In genomic region chr18:62445386-62445917, GRCh38 we compare ENCODE assay signal across 13 cellular contexts.
DNase-seq lines count a peak whose midpoint lies in the region; ATAC-seq, FAIRE-seq and TF ChIP-seq lines count a peak whose summit lies in the region.
"Had no signal": no experiment of that assay in that cellular context is flagged by ENCODE, and none has a peak within 500 bp of the region (broad histone marks: within the 10 kb centered on the region; RNA-seq: fewer than 3 reads in every experiment).

No MANE protein-coding gene starts in this region.

- H4K20me1 ChIP-seq in keratinocyte (ENCODE audit: control insufficient read depth, extremely low read depth, insufficient read depth, low read length) = no peaks in the 10 kb centered on the region

- dilution Hi-C loops in keratinocyte (cut with MboI; ENCODE audit: extremely low pct_ligation_motif_present, low sequenced_read_pairs) = no loop called here

- no peaks in the 10 kb centered on the region for H3K9me1 ChIP-seq in keratinocyte (ENCODE audit: control insufficient read depth, extremely low read depth, insufficient read depth, low read length)

- no peaks in the 10 kb centered on the region for H3K36me3 ChIP-seq in keratinocyte (ENCODE audit: control insufficient read depth in 2 of 2, extremely low read depth in 1 of 2, insufficient read depth in 2 of 2, low read length in 2 of 2)
- H3K36me3 ChIP-seq: left lung had no signal

- no peak overlapping the region for H2AFZ ChIP-seq in keratinocyte (ENCODE audit: control insufficient read depth, low read length)

- peaks cover 29% of the 10 kb centered on the region for H3K4me1 ChIP-seq in keratinocyte (ENCODE audit: control insufficient read depth, extremely low read depth, insufficient read depth, low read length)

- H3K9me3 Mint-ChIP-seq in activated T-cell treated with anti-CD3 and anti-CD28 coated beads, Interleukin-2, amount 50 U/mL, for 72 hours = no peaks in the 10 kb centered on the region
- H3K9me3 Mint-ChIP-seq: activated naive CD4-positive, alpha-beta T cell treated with anti-CD3 and anti-CD28 coated beads, Interleukin-2, amount 50 U/mL, for 72 hours; HFFc6 had no signal

- peak overlapping the region in 1 of 2 donors; percentile 43 for H3K4me3 Mint-ChIP-seq in activated T-cell treated with anti-CD3 and anti-CD28 coated beads, Interleukin-2, amount 50 U/mL, for 72 hours
- H3K4me3 Mint-ChIP-seq: HFFc6 had no signal

- TF ChIP-seq CTCF in keratinocyte (optimal IDR thresholded peaks at IDR 0.05 in 1 of 3, IDR thresholded peaks at IDR 0.05 in 1 of 3, conservative IDR thresholded peaks at IDR 0.05 in 1 of 3; ENCODE audit: extremely low read depth in 1 of 3, insufficient read depth in 2 of 3, low read length in 3 of 3) = no peak

- ATAC-seq in activated T-cell treated with anti-CD3 and anti-CD28 coated beads, Interleukin-2, amount 50 U/mL, for 72 hours (replicated peaks in 1 of 2) = peak; percentile 85 to 96
- peak; percentile 51 for ATAC-seq in GM21737 (IDR thresholded peaks at IDR 0.05; ENCODE audit: unreplicated experiment)
- ATAC-seq: left lung, Right ventricle myocardium inferior had no signal

- H3K27ac ChIP-seq in keratinocyte (ENCODE audit: control insufficient read depth, insufficient read depth, low read length) = peak overlapping the region; percentile 49
- H3K27ac ChIP-seq: left lung had no signal

- peaks cover under 1% of the 10 kb centered on the region for H3K4me1 Mint-ChIP-seq in activated T-cell treated with anti-CD3 and anti-CD28 coated beads, Interleukin-2, amount 50 U/mL, for 72 hours (ENCODE audit: low read depth)

- peaks cover 4% of the 10 kb centered on the region in 2 donors for H3K36me3 Mint-ChIP-seq in activated T-cell treated with anti-CD3 and anti-CD28 coated beads, Interleukin-2, amount 50 U/mL, for 72 hours (ENCODE audit: insufficient read depth in 2 of 2)
- H3K36me3 Mint-ChIP-seq: activated naive CD4-positive, alpha-beta T cell treated with anti-CD3 and anti-CD28 coated beads, Interleukin-2, amount 50 U/mL, for 72 hours had no signal

- peak; percentile 19 to 34 for DNase-seq in activated T-cell treated with anti-CD3 and anti-CD28 coated beads, Interleukin-2, amount 50 U/mL, for 72 hours
- DNase-seq in activated T-cell treated with anti-CD3 and anti-CD28 coated beads, Interleukin-2, amount 50 U/mL, for 1 hour = no peak
- DNase-seq in NCI-H1417 treated with DMSO at 0.1 percent for 48 hours (lab: John Stamatoyannopoulos, UW) (peak; percentile 100), keratinocyte (ENCODE audit: low read depth, low spot score) (no peak), mesenteric fat pad (ENCODE audit: low spot score) (no peak), middle frontal gyrus (ENCODE audit: extremely low spot score, low spot score) (no peak)
- DNase-seq in effector CD8-positive, alpha-beta T cell (lab: John Stamatoyannopoulos, UW) = no peak
- DNase-seq: HFFc6, left lung, NCI-H1694 treated with DMSO at 0.1 percent for 48 hours had no signal

- H3K27me3 ChIP-seq in keratinocyte (ENCODE audit: control insufficient read depth, extremely low read depth, insufficient read depth, low read length) = peaks cover 4% of the 10 kb centered on the region
- H3K27me3 ChIP-seq: left lung had no signal

- H3K4me3 ChIP-seq in keratinocyte (ENCODE audit: control insufficient read depth in 2 of 3, extremely low read depth in 1 of 3, insufficient read depth in 2 of 3, low read depth in 1 of 3, low read length in 3 of 3) = no peak overlapping the region
- H3K4me3 ChIP-seq: left lung had no signal

- no peaks in the 10 kb centered on the region for H3K9me3 ChIP-seq in keratinocyte (ENCODE audit: control insufficient read depth, low read depth, low read length)
- H3K9me3 ChIP-seq: left lung had no signal

- peak overlapping the region; percentile 54 for H3K4me2 ChIP-seq in keratinocyte (ENCODE audit: control insufficient read depth, extremely low read depth, insufficient read depth, low read depth, low read length)

- peak; percentile 66 for FAIRE-seq in keratinocyte (lab: Jason Lieb, UNC)

- no peaks in the 10 kb centered on the region for H3K79me2 ChIP-seq in keratinocyte (ENCODE audit: control insufficient read depth, insufficient read depth, low read length)

- peak overlapping the region; percentile 54 for H3K27ac Mint-ChIP-seq in activated T-cell treated with anti-CD3 and anti-CD28 coated beads, Interleukin-2, amount 50 U/mL, for 72 hours
- H3K27ac Mint-ChIP-seq: activated naive CD4-positive, alpha-beta T cell treated with anti-CD3 and anti-CD28 coated beads, Interleukin-2, amount 50 U/mL, for 72 hours; HFFc6 had no signal

- no peaks in the 10 kb centered on the region for H3K27me3 Mint-ChIP-seq in activated T-cell treated with anti-CD3 and anti-CD28 coated beads, Interleukin-2, amount 50 U/mL, for 72 hours (ENCODE audit: low read depth)

- peak overlapping the region; percentile 33 for H3K9ac ChIP-seq in keratinocyte (ENCODE audit: control insufficient read depth, extremely low read depth, insufficient read depth, low read length)

Comparison
In these comparisons a context has a peak if more than half of its experiments do, and no peak if none do; other contexts are left out.
1. DNase-seq: peak in activated T-cell treated with anti-CD3 and anti-CD28 coated beads, Interleukin-2, amount 50 U/mL, for 72 hours (2 of 2) and NCI-H1417 treated with DMSO at 0.1 percent for 48 hours (single experiment); none in activated T-cell treated with anti-CD3 and anti-CD28 coated beads, Interleukin-2, amount 50 U/mL, for 1 hour (single experiment), keratinocyte (single experiment), mesenteric fat pad (single experiment), effector CD8-positive, alpha-beta T cell (single experiment) and middle frontal gyrus (single experiment).